Comparison of ENCODE assay signal across 7 cellular contexts in genomic region chr12:96986883-96987523, GRCh38.
A peak's percentile ranks its signal among the peaks of the same experiment; 100 is the strongest.
DNase-seq lines count a peak whose midpoint lies in the region; ATAC-seq and TF ChIP-seq lines count a peak whose summit lies in the region.

No MANE protein-coding gene starts in this region.

- H3K27ac ChIP-seq in HUES64 (ENCODE audit: low read depth, low read length) (no peak overlapping the region), RWPE2 (ENCODE audit: poor library complexity, severe bottlenecking) (no peak overlapping the region), ovary (no peak overlapping the region)

- 0% methylated on average over 2 of the region's 2 CpGs for WGBS in HUES64
- WGBS in ovary, 3 donors: 46 to 55% (median 48%) methylated on average over 2 of the region's 2 CpGs

- no peak for TF ChIP-seq EP300 in ovary (IDR thresholded peaks at IDR 0.05)

- H3K27me3 ChIP-seq in HUES64 (ENCODE audit: insufficient read depth, low read length): peaks cover 12% of the 10 kb centered on the region
- peaks cover 27% of the 10 kb centered on the region for H3K27me3 ChIP-seq in RWPE2 (ENCODE audit: insufficient read depth, poor library complexity, severe bottlenecking)
- H3K27me3 ChIP-seq in ovary: no peaks in the 10 kb centered on the region

- H3K36me3 ChIP-seq in HUES64 (ENCODE audit: insufficient read depth, low read length) (no peaks in the 10 kb centered on the region), RWPE2 (ENCODE audit: low read depth) (no peaks in the 10 kb centered on the region), ovary (no peaks in the 10 kb centered on the region)

- H3K4me3 ChIP-seq in HUES64 (ENCODE audit: low read length): peak overlapping the region; percentile 62
- H3K4me3 ChIP-seq in RWPE2 (ENCODE audit: severe bottlenecking): no peak overlapping the region
- no peak overlapping the region for H3K4me3 ChIP-seq in fibroblast of pulmonary artery (replicated peaks; ENCODE audit: low read depth, low read length)
- H3K4me3 ChIP-seq in ovary: no peak overlapping the region

- intact Hi-C loops in ovary (cut with DNase I): no loop called here

- peaks cover 34% of the 10 kb centered on the region for H3K4me1 ChIP-seq in HUES64 (ENCODE audit: insufficient read depth, low read length)
- no peaks in the 10 kb centered on the region for H3K4me1 ChIP-seq in RWPE2 (ENCODE audit: insufficient read depth, poor library complexity, severe bottlenecking)
- peaks cover 3% of the 10 kb centered on the region for H3K4me1 ChIP-seq in ovary (ENCODE audit: insufficient read depth)

- TF ChIP-seq CTCF in RWPE2 (IDR thresholded peaks at IDR 0.05; ENCODE audit: poor library complexity, severe bottlenecking) (peak; percentile 76), fibroblast of pulmonary artery (IDR thresholded peaks at IDR 0.05; ENCODE audit: low read length, missing control alignments) (peak; percentile 60), ovary (IDR thresholded peaks at IDR 0.05) (no peak)

- peak; percentile 44 for DNase-seq in EH (ENCODE audit: low read depth)
- no peak for DNase-seq in RWPE2 (ENCODE audit: low spot score)
- DNase-seq in fibroblast of pulmonary artery (ENCODE audit: low read depth): peak; percentile 50
- DNase-seq in stromal cell of bone marrow (ENCODE audit: low read depth): peak; percentile 15
- no peak for DNase-seq in ovary

- no peak overlapping the region for H3K9ac ChIP-seq in HUES64 (ENCODE audit: low read depth, low read length)

- H3K9me3 ChIP-seq in HUES64 (ENCODE audit: insufficient read depth, low read depth, low read length): no peaks in the 10 kb centered on the region
- no peaks in the 10 kb centered on the region for H3K9me3 ChIP-seq in RWPE2 (ENCODE audit: severe bottlenecking)
- no peaks in the 10 kb centered on the region for H3K9me3 ChIP-seq in ovary

- ATAC-seq in RWPE2 (ENCODE audit: low read depth) (no peak), HG03039 (IDR thresholded peaks at IDR 0.05; ENCODE audit: unreplicated experiment) (no peak)

- TF ChIP-seq POLR2A in ovary (IDR thresholded peaks at IDR 0.05): no peak

Comparison
In these comparisons a context has a peak if more than half of its experiments do, and no peak if none do; other contexts are left out.
1. DNase-seq: peak in EH (single experiment), fibroblast of pulmonary artery (single experiment) and stromal cell of bone marrow (single experiment); none in RWPE2 (single experiment) and ovary (0 of 5).
2. CTCF ChIP-seq: peak in RWPE2 (single experiment) and fibroblast of pulmonary artery (single experiment); none in ovary (0 of 3).